In genomic region chr7:20647908-20648776, GRCh38 we compare ENCODE assay signal across 9 cellular contexts. TPM values are rescaled to one million over a fixed set of nuclear protein-coding genes. Genes with fewer than 3 reads are reported as not detected.
DNase-seq lines count a peak whose midpoint lies in the region; FAIRE-seq and TF ChIP-seq lines count a peak whose summit lies in the region.
"Had no signal": no experiment of that assay in that cellular context is flagged by ENCODE, and none has a peak within 500 bp of the region (broad histone marks: within the 10 kb centered on the region; RNA-seq: fewer than 3 reads in every experiment).

No MANE protein-coding gene starts in this region.

- peak; percentile 90 for FAIRE-seq in H54 (lab: Jason Lieb, UNC)

- H3K9me3 ChIP-seq in right atrium auricular region, result no peaks in the 10 kb centered on the region

- H3K36me3 ChIP-seq in right atrium auricular region, result no peaks in the 10 kb centered on the region

- TF ChIP-seq CTCF in fibroblast of mammary gland (conservative IDR thresholded peaks at IDR 0.05; ENCODE audit: control insufficient read depth, insufficient read depth, low read depth, low read length) (peak; percentile 35), right atrium auricular region (IDR thresholded peaks at IDR 0.05) (peak in 1 of 2 donors; percentile 37)

- no peaks in the 10 kb centered on the region for H3K27me3 ChIP-seq in right atrium auricular region

- H3K27ac ChIP-seq in right atrium auricular region, result no peak overlapping the region

- no peak for TF ChIP-seq POLR2A in H54 (IDR thresholded peaks at IDR 0.05; ENCODE audit: low read depth, low read length)

- H3K4me1 ChIP-seq in right atrium auricular region, result no peaks in the 10 kb centered on the region

- DNase-seq in EL (peak; percentile 6), H54 (ENCODE audit: insufficient read length, low spot score) (peak; percentile 13), NCI-H460 (ENCODE audit: extremely low read depth, low read depth) (peak; percentile 47), fibroblast of mammary gland (ENCODE audit: low read depth) (peak; percentile 14), hippocampal formation (lab: John Stamatoyannopoulos, UW) (no peak), activated gamma-delta T cell treated with Interleukin-2 at 50 U/mL for 16 hours (no peak), right atrium auricular region (ENCODE audit: low spot score) (no peak)
- no peak for DNase-seq in activated CD8-positive, alpha-beta memory T cell treated with anti-CD3 and anti-CD28 coated beads for 24 hours

- H3K4me3 ChIP-seq in fibroblast of mammary gland (ENCODE audit: control insufficient read depth, low read depth, low read length) (no peak overlapping the region), right atrium auricular region (no peak overlapping the region)

RNA-seq across cellular contexts. Expression of gene ABCB5, which starts 32.7 kb away (rescaled TPM):
- total RNA-seq in NCI-H460 (2014; rRNA removed; shearing (Covaris generic)), result 0.07 TPM in 1 of 2 replicates, not detected in the other
- 0.07 and 0.13 TPM in 2 replicates for polyA plus RNA-seq in NCI-H460 (2014; cell fraction: nucleus; rRNA removed)
- not detected for total RNA-seq in right atrium auricular region
- polyA plus RNA-seq: neural cell had no signal

Comparison
In these comparisons a context has a peak if more than half of its experiments do, and no peak if none do; other contexts are left out.
1. DNase-seq: peak in EL (single experiment), H54 (single experiment), NCI-H460 (single experiment) and fibroblast of mammary gland (single experiment); none in activated CD8-positive, alpha-beta memory T cell treated with anti-CD3 and anti-CD28 coated beads for 24 hours (single experiment), hippocampal formation (0 of 2), activated gamma-delta T cell treated with Interleukin-2 at 50 U/mL for 16 hours (single experiment) and right atrium auricular region (single experiment).